ENCODE assay signal across 16 cellular contexts in genomic region chr7:144247676-144248330, GRCh38. TPM values are rescaled to one million over a fixed set of nuclear protein-coding genes. Genes with fewer than 3 reads are reported as not detected.
"Had no signal": no experiment of that assay in that cellular context is flagged by ENCODE, and none has a peak within 500 bp of the region (broad histone marks: within the 10 kb centered on the region; RNA-seq: fewer than 3 reads in every experiment).

No MANE protein-coding gene starts in this region.

RNA-seq across cellular contexts. Expression of gene OR2A42, which starts 8.4 kb away (rescaled TPM):
- total RNA-seq: activated naive CD4-positive, alpha-beta T cell treated with anti-CD3 and anti-CD28 coated beads for 36 hours; activated naive CD4-positive, alpha-beta T cell treated with anti-CD3 and anti-CD28 coated beads, Interleukin-2, amount 50 U/mL, for 72 hours; activated naive CD8-positive, alpha-beta T cell treated with anti-CD3 and anti-CD28 coated beads for 36 hours; activated naive CD8-positive, alpha-beta T cell treated with anti-CD3 and anti-CD28 coated beads, Interleukin-2, amount 10 ng/mL, durations not matched to agents 7 days and 5 days; activated T-cell treated with anti-CD3 and anti-CD28 coated beads, Interleukin-2, amount 50 U/mL, for 4 hours; activated T-cell treated with anti-CD3 and anti-CD28 coated beads, Interleukin-2, amount 50 U/mL, for 72 hours; activated T-helper 1 cell treated with anti-CD3 and anti-CD28 coated beads, Interleukin-12 subunit alpha, Interleukin-12 subunit beta, Interleukin-2, Interleukin-4 antibody, amounts not matched to agents 30 ng/mL and 10 ng/mL and 1 ng/mL, durations not matched to agents 14 hours and 24 hours and 36 hours; activated T-helper 17 cell treated with anti-CD3 and anti-CD28 coated beads, Interleukin-2, amount 50 U/mL, for 72 hours; ascending aorta; astrocyte; body of pancreas; bronchial epithelial cell; cardiac muscle cell; cardiac septum had no signal
- polyA plus RNA-seq: cardiac muscle cell had no signal

RNA-seq across cellular contexts. Expression of gene OR2A7, which starts 16.8 kb away (rescaled TPM):
- total RNA-seq: cardiac septum had no signal
- polyA plus RNA-seq: cardiac muscle cell had no signal

RNA-seq across cellular contexts. Expression of gene CTAGE8, which starts 21.3 kb away (rescaled TPM):
- total RNA-seq: ascending aorta, cardiac muscle cell, cardiac septum, cerebellum had no signal
- polyA plus RNA-seq: aorta, cardiac muscle cell had no signal
